In genomic region chr9:127847155-127847463, GRCh38 we compare ENCODE assay signal across 12 cellular contexts. TPM values are rescaled to one million over a fixed set of nuclear protein-coding genes. Genes with fewer than 3 reads are reported as not detected.
DNase-seq lines count a peak whose midpoint lies in the region; ATAC-seq and TF ChIP-seq lines count a peak whose summit lies in the region.
"Had no signal": no experiment of that assay in that cellular context is flagged by ENCODE, and none has a peak within 500 bp of the region (broad histone marks: within the 10 kb centered on the region; RNA-seq: fewer than 3 reads in every experiment).

No MANE protein-coding gene starts in this region.

- H3K27ac ChIP-seq in fibroblast of lung (ENCODE audit: insufficient read depth, low read length) (peak overlapping the region; percentile 69), transverse colon (peak overlapping the region; percentile 50 to 69 (median 59))

- no peak for TF ChIP-seq POLR2A in transverse colon (IDR thresholded peaks at IDR 0.05)

- no peak overlapping the region for H3K4me3 ChIP-seq in fibroblast of lung (replicated peaks in 1 of 4; ENCODE audit: control extremely low read depth in 1 of 4, insufficient read depth in 1 of 4, low read depth in 3 of 4, low read length in 4 of 4)
- H3K4me3 ChIP-seq in transverse colon: no peak overlapping the region

- intact Hi-C loops in transverse colon (cut with DNase I; ENCODE audit: low total_unique reads): no loop called here

- no peaks in the 10 kb centered on the region for H4K20me1 ChIP-seq in fibroblast of lung (ENCODE audit: control insufficient read depth, extremely low read depth, insufficient read depth, low read length)

- in situ Hi-C loops in transverse colon (cut with MboI; ENCODE audit: low pct_ligation_motif_present in 1 of 4, low pct_unique_long_range_greater_than_20kb in 1 of 4, low sequenced_read_pairs in 3 of 4): no loop called here

- H3K9ac ChIP-seq in fibroblast of lung (ENCODE audit: insufficient read depth, low read length): no peak overlapping the region

- no peaks in the 10 kb centered on the region for H3K27me3 ChIP-seq in fibroblast of lung (ENCODE audit: control insufficient read depth, insufficient read depth, low read length)
- no peaks in the 10 kb centered on the region for H3K27me3 ChIP-seq in transverse colon

- no peak for TF ChIP-seq EP300 in transverse colon (IDR thresholded peaks at IDR 0.05; ENCODE audit: low read depth)

- peak overlapping the region; percentile 46 for H3K4me2 ChIP-seq in fibroblast of lung (ENCODE audit: extremely low read depth, insufficient read depth, low read length)

- TF ChIP-seq CTCF in fibroblast of lung (conservative IDR thresholded peaks at IDR 0.05 in 1 of 2, IDR thresholded peaks at IDR 0.05 in 1 of 2; ENCODE audit: low read depth in 1 of 2, low read length in 2 of 2): no peak
- TF ChIP-seq CTCF in transverse colon (IDR thresholded peaks at IDR 0.05): no peak

- H2AFZ ChIP-seq in fibroblast of lung (ENCODE audit: low read length): no peak overlapping the region

- H3K36me3 ChIP-seq in fibroblast of lung (ENCODE audit: control insufficient read depth, insufficient read depth, low read length) (peaks cover 16% of the 10 kb centered on the region), transverse colon (no peaks in the 10 kb centered on the region)

- H3K4me1 ChIP-seq in fibroblast of lung (ENCODE audit: control insufficient read depth, extremely low read depth, insufficient read depth, low read length) (peaks cover 17% of the 10 kb centered on the region), transverse colon (peaks cover 0 to 14% (median 0%) of the 10 kb centered on the region in 4 donors)

- ATAC-seq in HG02970 (IDR thresholded peaks at IDR 0.05; ENCODE audit: low FRiP score, unreplicated experiment) (no peak), HG02759 (IDR thresholded peaks at IDR 0.05; ENCODE audit: unreplicated experiment) (no peak)
- ATAC-seq: stimulated activated naive CD8-positive, alpha-beta T cell treated with anti-CD3 and anti-CD28 coated beads, Interleukin-15, Interleukin-2, amounts not matched to agents 100 U/mL and 50 U/mL, for 24 hours had no signal

- H3K79me2 ChIP-seq in fibroblast of lung (ENCODE audit: control insufficient read depth, insufficient read depth, low read length): peaks cover 87% of the 10 kb centered on the region

- DNase-seq in NCI-H524 (lab: John Stamatoyannopoulos, UW) (peak; percentile 27 to 48), NCI-H524 treated with DMSO at 0.1 percent for 48 hours (lab: John Stamatoyannopoulos, UW) (no peak), fibroblast of lung (ENCODE audit: low read depth in 2 of 2) (no peak), myocyte (ENCODE audit: low read depth) (peak; percentile 68), transverse colon (no peak), epidermal melanocyte (ENCODE audit: insufficient read length, low spot score) (no peak)
- DNase-seq: activated CD8-positive, alpha-beta memory T cell treated with anti-CD3 and anti-CD28 coated beads for 24 hours; NCI-H774; stimulated activated naive CD8-positive, alpha-beta T cell treated with anti-CD3 and anti-CD28 coated beads, Interleukin-15, Interleukin-2, amounts not matched to agents 100 U/mL and 50 U/mL, for 24 hours; T-helper 1 cell had no signal

- 62% methylated on average over 6 of the region's 6 CpGs; no CpG with 5 or more reads in 1 of the 2 donors for WGBS in transverse colon (ENCODE audit: low coverage in 1 of 2), 2 donors

- H3K9me3 ChIP-seq in fibroblast of lung (ENCODE audit: control insufficient read depth, insufficient read depth, low read depth, low read length) (no peaks in the 10 kb centered on the region), transverse colon (no peaks in the 10 kb centered on the region)

RNA-seq across cellular contexts. Expression of gene ENG, which starts 7.3 kb away (rescaled TPM):
- 11.8 and 30.4 TPM in 2 replicates for total RNA-seq in fibroblast of lung
- polyA plus RNA-seq in fibroblast of lung: 59.0 and 62.7 TPM in 2 replicates
- 207 and 223 TPM in 2 replicates for polyA plus RNA-seq in fibroblast of lung (2012)
- 246 and 253 TPM in 2 replicates for polyA minus RNA-seq in fibroblast of lung (ENCODE audit: low replicate concordance)
- total RNA-seq in myocyte: 10.5 and 12.5 TPM in 2 replicates
- 57.1 TPM for polyA plus RNA-seq in myocyte (2012)
- 10 to 100 TPM; 10.6 to 23.9 (median 17.0) TPM for total RNA-seq in transverse colon

RNA-seq across cellular contexts. Expression of gene AK1, which starts 30.4 kb away (rescaled TPM):
- total RNA-seq in fibroblast of lung: 46.7 and 47.6 TPM in 2 replicates
- 73.1 and 80.6 TPM in 2 replicates for polyA plus RNA-seq in fibroblast of lung
- 139 and 154 TPM in 2 replicates for polyA plus RNA-seq in fibroblast of lung (2012)
- polyA minus RNA-seq in fibroblast of lung (ENCODE audit: low replicate concordance): 75.8 and 109 TPM in 2 replicates
- 611 and 777 TPM in 2 replicates for total RNA-seq in myocyte
- polyA plus RNA-seq in myocyte (2012): 432 TPM
- total RNA-seq in transverse colon: 100 to 1,000 TPM in 1 of 4 donors, 10 to 100 TPM in 3; 24.7 to 110 (median 62.4) TPM

RNA-seq across cellular contexts. Expression of gene FPGS, which starts 44.4 kb away (rescaled TPM):
- total RNA-seq in fibroblast of lung: 58.6 and 77.0 TPM in 2 replicates
- 42.4 and 43.2 TPM in 2 replicates for polyA plus RNA-seq in fibroblast of lung
- polyA plus RNA-seq in fibroblast of lung (2012): 56.1 and 62.0 TPM in 2 replicates
- polyA minus RNA-seq in fibroblast of lung (ENCODE audit: low replicate concordance): 131 and 189 TPM in 2 replicates
- 141 and 200 TPM in 2 replicates for total RNA-seq in myocyte
- polyA plus RNA-seq in myocyte (2012): 73.8 TPM
- 100 to 1,000 TPM in 1 of 4 donors, 10 to 100 TPM in 3; 31.4 to 144 (median 74.8) TPM for total RNA-seq in transverse colon

RNA-seq across cellular contexts. Expression of gene ST6GALNAC6, which starts 52.3 kb away (rescaled TPM):
- 60.9 and 69.5 TPM in 2 replicates for total RNA-seq in fibroblast of lung
- 53.3 and 56.0 TPM in 2 replicates for polyA plus RNA-seq in fibroblast of lung
- 74.8 and 76.3 TPM in 2 replicates for polyA plus RNA-seq in fibroblast of lung (2012)
- 129 and 139 TPM in 2 replicates for polyA minus RNA-seq in fibroblast of lung (ENCODE audit: low replicate concordance)
- 111 and 121 TPM in 2 replicates for total RNA-seq in myocyte
- polyA plus RNA-seq in myocyte (2012): 98.1 TPM
- total RNA-seq in transverse colon: 10 to 100 TPM; 41.0 to 80.4 (median 75.7) TPM

Comparison
In these comparisons a context has a peak if more than half of its experiments do, and no peak if none do; other contexts are left out.
1. DNase-seq: peak in NCI-H524 (2 of 2) and myocyte (single experiment); none in NCI-H524 treated with DMSO at 0.1 percent for 48 hours (single experiment), fibroblast of lung (0 of 2), transverse colon (single experiment) and epidermal melanocyte (single experiment).